ENCODE assay signal across 8 cellular contexts in genomic region chr19:35045667-35046300, GRCh38. TPM values are rescaled to one million over a fixed set of nuclear protein-coding genes. Genes with fewer than 3 reads are reported as not detected.
DNase-seq lines count a peak whose midpoint lies in the region; ATAC-seq, FAIRE-seq and TF ChIP-seq lines count a peak whose summit lies in the region.

No MANE protein-coding gene starts in this region.

- ATAC-seq in HCT116, result peak; percentile 90
- no peak for ATAC-seq in left colon

- H3K4me3 ChIP-seq in HCT116 (replicated peaks in 1 of 2; ENCODE audit: low read depth in 1 of 2, low read length in 2 of 2), result no peak overlapping the region
- H3K4me3 ChIP-seq in bronchial epithelial cell (ENCODE audit: low read depth, low read length), result no peak overlapping the region

- no peaks in the 10 kb centered on the region for H3K9me3 Mint-ChIP-seq in nephron progenitor cell

- H3K27ac ChIP-seq in HCT116 (ENCODE audit: low read depth, low read length), result no peak overlapping the region

- BruUV-seq in HCT116 (replicated peaks; lab: Mats Ljungman, UMichigan), result no TSS peak

- no peak for TF ChIP-seq POLR2A in HCT116 (IDR thresholded peaks at IDR 0.05; ENCODE audit: borderline replicate concordance, extremely low read depth, insufficient read depth, insufficient read length)

- H3K4me3 Mint-ChIP-seq in nephron progenitor cell, result no peak overlapping the region

- H3K79me2 ChIP-seq in HCT116 (ENCODE audit: insufficient read depth, low read length), result no peaks in the 10 kb centered on the region

- H2AFZ ChIP-seq in HCT116 (ENCODE audit: low read depth, low read length, poor library complexity, severe bottlenecking), result no peak overlapping the region

- no peaks in the 10 kb centered on the region for H3K4me1 ChIP-seq in HCT116 (ENCODE audit: control insufficient read depth in 1 of 2, insufficient read depth in 2 of 2, low read length in 2 of 2)

- H3K36me3 ChIP-seq in HCT116 (ENCODE audit: control insufficient read depth in 1 of 2, insufficient read depth in 2 of 2, low read length in 2 of 2), result no peaks in the 10 kb centered on the region
- no peaks in the 10 kb centered on the region for H3K36me3 ChIP-seq in bronchial epithelial cell (ENCODE audit: control insufficient read depth, insufficient read depth, low read length)

- no peaks in the 10 kb centered on the region for H3K9me3 ChIP-seq in HCT116 (ENCODE audit: control insufficient read depth in 1 of 2, insufficient read depth in 1 of 2, low read depth in 1 of 2, low read length in 2 of 2)

- POLR2A ChIA-PET in HCT116 (lab: Charles Lee), result no interaction called here

- H3K4me2 ChIP-seq in HCT116 (ENCODE audit: low read length), result no peak overlapping the region

- H3K9ac ChIP-seq in HCT116 (ENCODE audit: low read length), result no peak overlapping the region

- H3K27me3 Mint-ChIP-seq in nephron progenitor cell (ENCODE audit: low read depth, poor library complexity), result peaks cover 4% of the 10 kb centered on the region

- peaks cover 58% of the 10 kb centered on the region for H3K4me1 Mint-ChIP-seq in nephron progenitor cell

- FAIRE-seq in bronchial epithelial cell (lab: Jason Lieb, UNC), result no peak

- no peaks in the 10 kb centered on the region for H4K20me1 ChIP-seq in HCT116 (ENCODE audit: insufficient read depth)

- CTCF ChIA-PET in HCT116 (lab: Charles Lee), result interaction anchor here (1.0 to 3.9 kb wide), 3 partner anchors 10 to 96 kb away, joined by 3 to 13 read pairs (median 12); no protein-coding TSS in a partner anchor

- TF ChIP-seq CTCF in HCT116 (IDR thresholded peaks at IDR 0.05 in 2 of 3, conservative IDR thresholded peaks at IDR 0.05 in 1 of 3; ENCODE audit: borderline replicate concordance in 1 of 3, insufficient read depth in 1 of 3, low read depth in 2 of 3, low read length in 2 of 3) (peak; percentile 13 to 50 (median 48); a peak in 3 of 6 replicates), bronchial epithelial cell (IDR thresholded peaks at IDR 0.05; ENCODE audit: insufficient read depth, low read length, severe bottlenecking) (peak; percentile 26), nephron progenitor cell (IDR thresholded peaks at IDR 0.05) (peak; percentile 38)

- no peaks in the 10 kb centered on the region for H3K9me2 ChIP-seq in HCT116 (ENCODE audit: insufficient read depth)

- H3K27ac Mint-ChIP-seq in nephron progenitor cell, result no peak overlapping the region

- no peaks in the 10 kb centered on the region for H3K27me3 ChIP-seq in HCT116 (ENCODE audit: insufficient read depth, low read length)
- peaks cover 1% of the 10 kb centered on the region for H3K27me3 ChIP-seq in bronchial epithelial cell (ENCODE audit: control insufficient read depth, insufficient read depth, low read length)

- DNase-seq in NOMO-1 treated with DMSO at 0.1 percent for 48 hours (lab: John Stamatoyannopoulos, UW; ENCODE audit: unreplicated experiment) (peak; percentile 20), NOMO-1 treated with dmso at 0.1 percent for 144 hours (lab: John Stamatoyannopoulos, UW; ENCODE audit: unreplicated experiment) (no peak), HCT116 (ENCODE audit: low read depth, low spot score) (no peak), RPMI8226 (peak; percentile 77), bronchial epithelial cell (ENCODE audit: low read depth) (no peak), nephron progenitor cell (no peak), left colon (no peak), SK-N-DZ (ENCODE audit: low spot score) (no peak)

- TF ChIP-seq RAD21 in HCT116 (IDR thresholded peaks at IDR 0.05; ENCODE audit: low read depth), result peak; percentile 27; the same call in 1 of the 2 replicates

- intact Hi-C loops in HCT116 (cut with micrococcal nuclease) (no loop called here), left colon (cut with DNase I, micrococcal nuclease) (no loop called here)

- H3K36me3 Mint-ChIP-seq in nephron progenitor cell (ENCODE audit: low read depth), result no peaks in the 10 kb centered on the region

- RAD21 ChIA-PET in HCT116 (lab: Charles Lee; ENCODE audit: low non-redundant PET in 1 of 2, low total read pairs in 2 of 2, uncharacterized antibody in 2 of 2, unreplicated experiment in 2 of 2), result no interaction called here

TF ChIP-seq in HCT116, 20 proteins besides CTCF, POLR2A, EP300 and RAD21:
- TF ChIP-seq SP1 (IDR thresholded peaks at IDR 0.05; ENCODE audit: low read depth) (no peak), ZBTB33 (IDR thresholded peaks at IDR 0.05; ENCODE audit: extremely low read depth, insufficient replicate concordance, low read length) (no peak), EZH2 (IDR thresholded peaks at IDR 0.05) (no peak)
TF ChIP-seq in HCT116: peak in this region for 0.

RNA-seq across cellular contexts. Expression of gene HPN, which starts 4.3 kb away (rescaled TPM):
- total RNA-seq in HCT116 (2021; ENCODE audit: unreplicated experiment), result 0.32 TPM
- polyA plus RNA-seq in HCT116 (2012), result 0.10 TPM in 1 of 2 replicates, not detected in the other
- not detected in 2 replicates for total RNA-seq in bronchial epithelial cell
- 1 to 10 TPM in 1 of 2 donors, under 1 TPM in 1; 0.95 to 1.1 TPM for total RNA-seq in left colon
- polyA plus RNA-seq in SK-N-DZ (2014; cell fraction: cytosol; rRNA removed), result not detected in 2 replicates
- polyA plus RNA-seq in SK-N-DZ (2014; cell fraction: nucleus; rRNA removed), result not detected in 2 replicates

RNA-seq across cellular contexts. Expression of gene SCN1B, which starts 15.5 kb away (rescaled TPM):
- total RNA-seq in HCT116 (2021; ENCODE audit: unreplicated experiment) (6.6 TPM), bronchial epithelial cell (0.13 and 0.26 TPM in 2 replicates), left colon (1 to 10 TPM; 2.2 to 4.1 TPM)
- polyA plus RNA-seq in HCT116 (2012), result 4.2 and 4.6 TPM in 2 replicates
- 0.52 and 0.85 TPM in 2 replicates for polyA plus RNA-seq in SK-N-DZ (2014; cell fraction: cytosol; rRNA removed)
- polyA plus RNA-seq in SK-N-DZ (2014; cell fraction: nucleus; rRNA removed), result 1.5 and 2.4 TPM in 2 replicates

RNA-seq across cellular contexts. Expression of gene GRAMD1A, which starts 45.7 kb away (rescaled TPM):
- total RNA-seq in HCT116 (2021; ENCODE audit: unreplicated experiment) (75.4 TPM), bronchial epithelial cell (6.3 and 7.9 TPM in 2 replicates), left colon (10 to 100 TPM; 17.1 to 32.3 TPM)
- 71.4 and 76.4 TPM in 2 replicates for polyA plus RNA-seq in HCT116 (2012)
- polyA plus RNA-seq in SK-N-DZ (2014; cell fraction: cytosol; rRNA removed), result 11.7 and 12.7 TPM in 2 replicates
- polyA plus RNA-seq in SK-N-DZ (2014; cell fraction: nucleus; rRNA removed), result 67.5 and 104 TPM in 2 replicates

Comparison
In these comparisons a context has a peak if more than half of its experiments do, and no peak if none do; other contexts are left out.
1. DNase-seq: peak in NOMO-1 treated with DMSO at 0.1 percent for 48 hours (single experiment) and RPMI8226 (single experiment); none in NOMO-1 treated with dmso at 0.1 percent for 144 hours (single experiment), HCT116 (single experiment), bronchial epithelial cell (single experiment), nephron progenitor cell (single experiment), left colon (0 of 2) and SK-N-DZ (single experiment).
2. Peak in every context shown above with its lines, with median percentiles within 50 percentile points of each other: CTCF ChIP-seq.